Comparison of ENCODE assay signal across 39 cellular contexts in the genomic region with DNA sequence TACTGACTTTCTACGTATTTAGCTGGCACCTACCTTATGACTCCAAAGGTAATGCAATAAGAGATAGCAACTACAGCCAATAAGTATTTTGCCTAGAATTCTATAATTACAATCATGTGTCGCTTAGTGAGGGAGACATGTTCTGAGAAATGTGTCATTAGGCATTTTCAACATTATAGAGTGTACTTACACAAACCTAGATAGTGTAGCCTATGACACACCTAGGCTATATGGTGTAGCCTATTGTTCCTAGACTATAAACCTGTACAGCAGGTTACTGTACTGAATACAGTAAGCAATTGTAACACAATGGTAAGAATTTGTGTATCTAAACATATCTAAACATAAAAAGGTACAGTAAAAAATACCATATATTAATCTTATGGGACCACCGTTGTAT.
"Had no signal": no experiment of that assay in that cellular context is flagged by ENCODE, and none has a peak within 500 bp of the region (broad histone marks: within the 10 kb centered on the region; RNA-seq: fewer than 3 reads in every experiment).

No MANE protein-coding gene starts in this region.

- H3K27me3 Mint-ChIP-seq: activated B cell treated with CpG ODN at 0.5 μM for 24 hours; activated CD4-positive, alpha-beta memory T cell treated with anti-CD3 and anti-CD28 coated beads for 36 hours; activated CD4-positive, alpha-beta T cell treated with anti-CD3 and anti-CD28 coated beads, Interleukin-2, amount 10 ng/mL, durations not matched to agents 24 days and 14 days; activated CD8-positive, alpha-beta T cell treated with anti-CD3 and anti-CD28 coated beads for 36 hours; activated naive CD8-positive, alpha-beta T cell treated with anti-CD3 and anti-CD28 coated beads for 36 hours; activated T-helper 17 cell treated with anti-CD3 and anti-CD28 coated beads, Interleukin-2, amount 50 U/mL, for 72 hours; central memory CD8-positive, alpha-beta T cell had no signal

- H3K4me3 ChIP-seq: adrenal gland, body of pancreas, breast epithelium, cardiac muscle cell had no signal

- ATAC-seq: activated CD8-positive, alpha-beta T cell treated with anti-CD3 and anti-CD28 coated beads for 36 hours; activated naive CD4-positive, alpha-beta T cell treated with anti-CD3 and anti-CD28 coated beads, Interleukin-2, amount 50 U/mL, for 72 hours; activated T-cell treated with anti-CD3 and anti-CD28 coated beads, Interleukin-2, amount 50 U/mL, for 4 hours; activated T-cell treated with anti-CD3 and anti-CD28 coated beads, Interleukin-2, amount 50 U/mL, for 72 hours; activated T-helper 17 cell treated with anti-CD3 and anti-CD28 coated beads, Interleukin-2, amount 50 U/mL, for 72 hours; body of pancreas had no signal

- H3K36me3 ChIP-seq: adrenal gland, brain microvascular endothelial cell, breast epithelium, cardiac muscle cell had no signal

- DNase-seq: activated B cell treated with CpG ODN at 0.5 μM for 24 hours; activated CD4-positive, alpha-beta memory T cell treated with anti-CD3 and anti-CD28 coated beads for 36 hours; activated CD4-positive, alpha-beta T cell treated with anti-CD3 and anti-CD28 coated beads for 4 hours; activated CD4-positive, alpha-beta T cell treated with anti-CD3 and anti-CD28 coated beads, Interleukin-2, amount 10 ng/mL, durations not matched to agents 24 days and 14 days; activated CD4-positive, alpha-beta T cell treated with anti-CD3 and anti-CD28 coated beads, Interleukin-2, amount 50 U/mL, for 1 hour; activated CD4-positive, alpha-beta T cell treated with anti-CD3 and anti-CD28 coated beads, Interleukin-2, amount 50 U/mL, for 4 hours; activated CD4-positive, CD25-positive, alpha-beta regulatory T cell treated with anti-CD3 and anti-CD28 coated beads, Interleukin-2, amount 50 U/mL, for 72 hours; activated CD8-positive, alpha-beta memory T cell treated with anti-CD3 and anti-CD28 coated beads, Interleukin-2, amount 50 U/mL, for 4 hours; activated CD8-positive, alpha-beta T cell treated with anti-CD3 and anti-CD28 coated beads for 36 hours; activated effector memory CD4-positive, alpha-beta T cell treated with anti-CD3 and anti-CD28 coated beads, Interleukin-2, amount 50 U/mL, for 16 hours; activated gamma-delta T cell treated with Interleukin-2 at 50 U/mL for 16 hours; activated naive CD4-positive, alpha-beta T cell; activated naive CD4-positive, alpha-beta T cell treated with anti-CD3 and anti-CD28 coated beads for 36 hours; activated naive CD4-positive, alpha-beta T cell treated with anti-CD3 and anti-CD28 coated beads, Interleukin-2, amount 50 U/mL, for 16 hours; activated naive CD8-positive, alpha-beta T cell treated with anti-CD3 and anti-CD28 coated beads for 36 hours; activated T-cell treated with anti-CD3 and anti-CD28 coated beads for 4 hours; activated T-cell treated with anti-CD3 and anti-CD28 coated beads, Interleukin-2, amount 50 U/mL, for 1 hour; activated T-cell treated with anti-CD3 and anti-CD28 coated beads, Interleukin-2, amount 50 U/mL, for 4 hours; activated T-cell treated with anti-CD3 and anti-CD28 coated beads, Interleukin-2, amount 50 U/mL, for 72 hours; adrenal gland; amniotic stem cell; aorta; body of pancreas; brain microvascular endothelial cell; caudate nucleus; cerebellar nuclear complex; T-helper 1 cell; T-helper 2 cell; T-helper 9 cell had no signal

- H3K9me3 Mint-ChIP-seq: activated CD4-positive, alpha-beta memory T cell treated with anti-CD3 and anti-CD28 coated beads for 36 hours; activated CD8-positive, alpha-beta T cell treated with anti-CD3 and anti-CD28 coated beads for 36 hours; activated naive CD4-positive, alpha-beta T cell treated with anti-CD3 and anti-CD28 coated beads, Interleukin-2, amount 50 U/mL, for 72 hours; activated T-cell treated with anti-CD3 and anti-CD28 coated beads, Interleukin-2, amount 50 U/mL, for 72 hours; activated T-helper 17 cell treated with anti-CD3 and anti-CD28 coated beads, Interleukin-2, amount 50 U/mL, for 72 hours; T-helper 1 cell treated with Interleukin-12 subunit alpha and Interleukin-12 subunit beta and Interleukin-4 antibody, amounts not matched to agents 30 μg/mL and 1 μg/mL, for 36 hours had no signal

- FAIRE-seq: astrocyte, TTC549 had no signal

- H3K4me1 Mint-ChIP-seq: activated B cell treated with CpG ODN at 0.5 μM for 24 hours; activated CD4-positive, alpha-beta T cell treated with anti-CD3 and anti-CD28 coated beads, Interleukin-2, amount 10 ng/mL, durations not matched to agents 24 days and 14 days; activated naive CD8-positive, alpha-beta T cell treated with anti-CD3 and anti-CD28 coated beads for 36 hours; activated T-helper 17 cell treated with anti-CD3 and anti-CD28 coated beads, Interleukin-2, amount 50 U/mL, for 72 hours; central memory CD8-positive, alpha-beta T cell had no signal

- H3K4me3 Mint-ChIP-seq: activated B cell treated with CpG ODN at 0.5 μM for 24 hours; activated CD4-positive, alpha-beta memory T cell treated with anti-CD3 and anti-CD28 coated beads for 36 hours; activated CD4-positive, alpha-beta T cell treated with anti-CD3 and anti-CD28 coated beads, Interleukin-2, amount 10 ng/mL, durations not matched to agents 24 days and 14 days; activated CD8-positive, alpha-beta T cell treated with anti-CD3 and anti-CD28 coated beads for 36 hours; activated naive CD4-positive, alpha-beta T cell treated with anti-CD3 and anti-CD28 coated beads for 36 hours; activated naive CD8-positive, alpha-beta T cell treated with anti-CD3 and anti-CD28 coated beads for 36 hours; activated T-cell treated with anti-CD3 and anti-CD28 coated beads, Interleukin-2, amount 50 U/mL, for 4 hours; activated T-cell treated with anti-CD3 and anti-CD28 coated beads, Interleukin-2, amount 50 U/mL, for 72 hours; activated T-helper 1 cell treated with anti-CD3 and anti-CD28 coated beads, Interleukin-12 subunit alpha, Interleukin-12 subunit beta, Interleukin-2, Interleukin-4 antibody, amounts not matched to agents 30 ng/mL and 10 ng/mL and 1 ng/mL, durations not matched to agents 14 hours and 24 hours and 36 hours; activated T-helper 17 cell treated with anti-CD3 and anti-CD28 coated beads, Interleukin-2, amount 50 U/mL, for 72 hours; central memory CD8-positive, alpha-beta T cell; T-helper 1 cell treated with Interleukin-12 subunit alpha and Interleukin-12 subunit beta and Interleukin-4 antibody, amounts not matched to agents 30 μg/mL and 1 μg/mL, for 36 hours; T-helper 2 cell treated with Interferon-gamma antibody and Interleukin-4, amounts not matched to agents 5 μg/mL and 100 μg/mL, for 36 hours had no signal

- H3K36me3 Mint-ChIP-seq: activated CD4-positive, alpha-beta memory T cell treated with anti-CD3 and anti-CD28 coated beads for 36 hours; activated naive CD4-positive, alpha-beta T cell treated with anti-CD3 and anti-CD28 coated beads, Interleukin-2, amount 50 U/mL, for 72 hours; activated naive CD8-positive, alpha-beta T cell treated with anti-CD3 and anti-CD28 coated beads for 36 hours had no signal

- H3K27ac Mint-ChIP-seq: activated B cell treated with CpG ODN at 0.5 μM for 24 hours; activated CD4-positive, alpha-beta memory T cell treated with anti-CD3 and anti-CD28 coated beads for 36 hours; activated CD4-positive, alpha-beta T cell treated with anti-CD3 and anti-CD28 coated beads, Interleukin-2, amount 10 ng/mL, durations not matched to agents 24 days and 14 days; activated CD8-positive, alpha-beta T cell treated with anti-CD3 and anti-CD28 coated beads for 36 hours; activated naive CD4-positive, alpha-beta T cell treated with anti-CD3 and anti-CD28 coated beads for 36 hours; activated naive CD4-positive, alpha-beta T cell treated with anti-CD3 and anti-CD28 coated beads, Interleukin-2, amount 50 U/mL, for 72 hours; activated naive CD8-positive, alpha-beta T cell treated with anti-CD3 and anti-CD28 coated beads for 36 hours; activated T-cell treated with anti-CD3 and anti-CD28 coated beads, Interleukin-2, amount 50 U/mL, for 72 hours; activated T-helper 1 cell treated with anti-CD3 and anti-CD28 coated beads, Interleukin-12 subunit alpha, Interleukin-12 subunit beta, Interleukin-2, Interleukin-4 antibody, amounts not matched to agents 30 ng/mL and 10 ng/mL and 1 ng/mL, durations not matched to agents 14 hours and 24 hours and 36 hours; activated T-helper 17 cell treated with anti-CD3 and anti-CD28 coated beads, Interleukin-2, amount 50 U/mL, for 72 hours; T-helper 1 cell treated with Interleukin-12 subunit alpha and Interleukin-12 subunit beta and Interleukin-4 antibody, amounts not matched to agents 30 μg/mL and 1 μg/mL, for 36 hours; T-helper 2 cell treated with Interferon-gamma antibody and Interleukin-4, amounts not matched to agents 5 μg/mL and 100 μg/mL, for 36 hours had no signal

- H3K27me3 ChIP-seq: adrenal gland, body of pancreas, brain microvascular endothelial cell, breast epithelium, cardiac muscle cell had no signal
